ENCODE assay signal across 14 cellular contexts in genomic region chr19:44607917-44608316, GRCh38. TPM values are rescaled to one million over a fixed set of nuclear protein-coding genes. Genes with fewer than 3 reads are reported as not detected.
DNase-seq lines count a peak whose midpoint lies in the region; ATAC-seq and TF ChIP-seq lines count a peak whose summit lies in the region.
"Had no signal": no experiment of that assay in that cellular context is flagged by ENCODE, and none has a peak within 500 bp of the region (broad histone marks: within the 10 kb centered on the region; RNA-seq: fewer than 3 reads in every experiment).

No MANE protein-coding gene starts in this region.

- no peak for TF ChIP-seq RAD21 in IMR-90 (IDR thresholded peaks at IDR 0.05; ENCODE audit: low read length)

- H3K27ac ChIP-seq in A673 (ENCODE audit: low read depth, low read length, poor library complexity, severe bottlenecking) (no peak overlapping the region), IMR-90 (ENCODE audit: insufficient read depth, low read length) (no peak overlapping the region)

- intact Hi-C loops in A673 (cut with micrococcal nuclease; ENCODE audit: unreplicated experiment) (no loop called here), IMR-90 (cut with micrococcal nuclease) (no loop called here)
- intact Hi-C loops in dendritic cell treated with granulocyte-macrophage colony-stimulating factor and Interleukin-4, amounts not matched to agents 40 ng/mL and 50 ng/mL, for 4 days (cut with micrococcal nuclease): no loop called here

- in situ Hi-C loops in IMR-90 (cut with MboI; ENCODE audit: low sequenced_read_pairs): no loop called here

- no peak for ATAC-seq in IMR-90 (ENCODE audit: low read depth)
- ATAC-seq in naive thymus-derived CD8-positive, alpha-beta T cell: no peak
- no peak for ATAC-seq in HG02642 (IDR thresholded peaks at IDR 0.05; ENCODE audit: poor library complexity, unreplicated experiment)
- ATAC-seq in GM19397 (IDR thresholded peaks at IDR 0.05; ENCODE audit: unreplicated experiment): no peak
- ATAC-seq in GM18520 (IDR thresholded peaks at IDR 0.05; ENCODE audit: unreplicated experiment): no peak
- ATAC-seq in activated T-cell treated with anti-CD3 and anti-CD28 coated beads, Interleukin-2, amount 50 U/mL, for 72 hours (replicated peaks in 1 of 2): no peak

- H3K27ac Mint-ChIP-seq in dendritic cell treated with granulocyte-macrophage colony-stimulating factor and Interleukin-4, amounts not matched to agents 40 ng/mL and 50 ng/mL, for 4 days: peak overlapping the region; percentile 70
- peak overlapping the region in 3 of 10 donors; percentile 38 to 74 (median 48) for H3K27ac Mint-ChIP-seq in naive thymus-derived CD8-positive, alpha-beta T cell
- H3K27ac Mint-ChIP-seq in activated T-cell treated with anti-CD3 and anti-CD28 coated beads, Interleukin-2, amount 50 U/mL, for 72 hours: no peak overlapping the region
- H3K27ac Mint-ChIP-seq: CD4-positive, CD25-positive, alpha-beta regulatory T cell had no signal

- H3K27me3 ChIP-seq in A673 (replicated peaks; ENCODE audit: insufficient read depth, low read depth, low read length, poor library complexity): no peaks in the 10 kb centered on the region
- H3K27me3 ChIP-seq in IMR-90 (ENCODE audit: control insufficient read depth, insufficient read depth, low read length): no peaks in the 10 kb centered on the region

- H3K23ac ChIP-seq in IMR-90 (ENCODE audit: low read depth, low read length): peak overlapping the region; percentile 44; the same call in 1 of the 2 replicates

- H2AFZ ChIP-seq in IMR-90 (replicated peaks; ENCODE audit: low read length, poor library complexity): no peak overlapping the region

- peak overlapping the region; percentile 77 for H3K4ac ChIP-seq in IMR-90 (ENCODE audit: low read depth, low read length)

- H3K4me2 ChIP-seq in IMR-90 (ENCODE audit: low read depth, low read length): no peak overlapping the region

- 85% methylated on average over 2 of the region's 3 CpGs; no CpG with 5 or more reads in 1 of the 2 experiments for WGBS in IMR-90 (ENCODE audit: extremely low coverage in 2 of 2, insufficient read length in 1 of 2), 2 experiments

- TF ChIP-seq CTCF in A673 (conservative IDR thresholded peaks at IDR 0.05; ENCODE audit: low read depth, low read length): no peak
- no peak for TF ChIP-seq CTCF in IMR-90 (conservative IDR thresholded peaks at IDR 0.05; ENCODE audit: low read depth, low read length)

- peak overlapping the region; percentile 37; the same call in 1 of the 2 replicates for H4K5ac ChIP-seq in IMR-90 (ENCODE audit: low read depth, low read length)

- POLR2A ChIA-PET in A673 (lab: Charles Lee; ENCODE audit: low non-redundant PET) (no interaction called here), IMR-90 (lab: Charles Lee; ENCODE audit: unreplicated experiment) (no interaction called here)
- POLR2A ChIA-PET in naive thymus-derived CD8-positive, alpha-beta T cell (lab: Charles Lee): no interaction called here

- H2BK15ac ChIP-seq in IMR-90 (ENCODE audit: low read depth, low read length): peak overlapping the region; percentile 92; the same call in 2 of the 3 replicates

- peaks cover 3% of the 10 kb centered on the region for H3K27me3 Mint-ChIP-seq in dendritic cell treated with granulocyte-macrophage colony-stimulating factor and Interleukin-4, amounts not matched to agents 40 ng/mL and 50 ng/mL, for 4 days
- peaks cover 0 to 7% (median 0%) of the 10 kb centered on the region in 5 donors for H3K27me3 Mint-ChIP-seq in naive thymus-derived CD8-positive, alpha-beta T cell
- no peaks in the 10 kb centered on the region for H3K27me3 Mint-ChIP-seq in activated T-cell treated with anti-CD3 and anti-CD28 coated beads, Interleukin-2, amount 50 U/mL, for 72 hours (ENCODE audit: low read depth)
- H3K27me3 Mint-ChIP-seq: CD4-positive, CD25-positive, alpha-beta regulatory T cell had no signal

- CTCF ChIA-PET in A673 (lab: Charles Lee) (no interaction called here), IMR-90 (lab: Yijun Ruan, JAX) (no interaction called here)

- H3K36me3 Mint-ChIP-seq in dendritic cell treated with granulocyte-macrophage colony-stimulating factor and Interleukin-4, amounts not matched to agents 40 ng/mL and 50 ng/mL, for 4 days (ENCODE audit: low read depth): no peaks in the 10 kb centered on the region
- H3K36me3 Mint-ChIP-seq in naive thymus-derived CD8-positive, alpha-beta T cell: no peaks in the 10 kb centered on the region
- H3K36me3 Mint-ChIP-seq in activated T-cell treated with anti-CD3 and anti-CD28 coated beads, Interleukin-2, amount 50 U/mL, for 72 hours (ENCODE audit: insufficient read depth in 2 of 2): no peaks in the 10 kb centered on the region
- H3K36me3 Mint-ChIP-seq: CD4-positive, CD25-positive, alpha-beta regulatory T cell had no signal

- H3K18ac ChIP-seq in IMR-90 (ENCODE audit: low read depth, low read length): peak overlapping the region; percentile 38; the same call in 1 of the 2 replicates

- H2AK5ac ChIP-seq in IMR-90 (ENCODE audit: low read depth, low read length): peak overlapping the region; percentile 88

- no peak overlapping the region for H2AK9ac ChIP-seq in IMR-90 (replicated peaks; ENCODE audit: low read depth, low read length, poor library complexity)

- H3K14ac ChIP-seq in IMR-90 (replicated peaks; ENCODE audit: low read depth, low read length): peak overlapping the region; percentile 47

- peaks cover 16% of the 10 kb centered on the region for H3K4me1 ChIP-seq in A673 (ENCODE audit: insufficient read depth, low read length, poor library complexity, severe bottlenecking)
- peaks cover 18% of the 10 kb centered on the region for H3K4me1 ChIP-seq in IMR-90 (ENCODE audit: control insufficient read depth, insufficient read depth, low read length)

- H3K4me1 Mint-ChIP-seq in dendritic cell treated with granulocyte-macrophage colony-stimulating factor and Interleukin-4, amounts not matched to agents 40 ng/mL and 50 ng/mL, for 4 days (ENCODE audit: low read depth): peaks cover 25% of the 10 kb centered on the region
- H3K4me1 Mint-ChIP-seq in naive thymus-derived CD8-positive, alpha-beta T cell: peaks cover 5 to 20% (median 18%) of the 10 kb centered on the region in 4 donors
- peaks cover 21% of the 10 kb centered on the region for H3K4me1 Mint-ChIP-seq in activated T-cell treated with anti-CD3 and anti-CD28 coated beads, Interleukin-2, amount 50 U/mL, for 72 hours (ENCODE audit: low read depth)

- peak overlapping the region; percentile 29 to 55 for H4K8ac ChIP-seq in IMR-90 (ENCODE audit: low read depth in 2 of 2, low read length in 2 of 2)

- no peaks in the 10 kb centered on the region for H3K9me3 Mint-ChIP-seq in dendritic cell treated with granulocyte-macrophage colony-stimulating factor and Interleukin-4, amounts not matched to agents 40 ng/mL and 50 ng/mL, for 4 days
- peaks cover 0 to 1% (median 0%) of the 10 kb centered on the region in 9 donors for H3K9me3 Mint-ChIP-seq in naive thymus-derived CD8-positive, alpha-beta T cell
- no peaks in the 10 kb centered on the region for H3K9me3 Mint-ChIP-seq in activated T-cell treated with anti-CD3 and anti-CD28 coated beads, Interleukin-2, amount 50 U/mL, for 72 hours

- no peak overlapping the region for H3K4me3 ChIP-seq in A673 (ENCODE audit: low read depth, low read length, poor library complexity, severe bottlenecking)
- H3K4me3 ChIP-seq in IMR-90 (ENCODE audit: insufficient read depth, low read depth, low read length): no peak overlapping the region

- H3K79me1 ChIP-seq in IMR-90 (ENCODE audit: low read depth in 1 of 2, low read length in 2 of 2): peaks cover 0 to 3% of the 10 kb centered on the region in 2 experiments; a peak in 1 of 4 replicates

- H3K36me3 ChIP-seq in A673 (ENCODE audit: insufficient read depth, low read length, poor library complexity, severe bottlenecking) (no peaks in the 10 kb centered on the region), IMR-90 (ENCODE audit: control insufficient read depth, insufficient read depth, low read length) (no peaks in the 10 kb centered on the region)

- no TSS peak for BruUV-seq in A673 (replicated peaks; lab: Mats Ljungman, UMichigan)
- BruUV-seq in IMR-90 (replicated peaks; lab: Mats Ljungman, UMichigan): no TSS peak

- TF ChIP-seq POLR2A in IMR-90 (IDR thresholded peaks at IDR 0.05; ENCODE audit: low read depth, low read length): no peak

- DNase-seq in A673 (ENCODE audit: low spot score) (peak; percentile 11), IMR-90 (no peak)
- no peak for DNase-seq in naive thymus-derived CD8-positive, alpha-beta T cell
- no peak for DNase-seq in activated T-cell treated with anti-CD3 and anti-CD28 coated beads, Interleukin-2, amount 50 U/mL, for 72 hours
- DNase-seq: Caco-2; CD4-positive, CD25-positive, alpha-beta regulatory T cell; NCI-H187 treated with DMSO at 0.1 percent for 48 hours; SIG-M5 had no signal

- dilution Hi-C loops in IMR-90 (cut with HindIII; ENCODE audit: low sequenced_read_pairs, unreplicated experiment): no loop called here

- no peaks in the 10 kb centered on the region for H3K9me3 ChIP-seq in A673 (ENCODE audit: low read depth, low read length, poor library complexity, severe bottlenecking)
- H3K9me3 ChIP-seq in IMR-90 (ENCODE audit: control insufficient read depth, insufficient read depth, low read length): no peaks in the 10 kb centered on the region
- H3K9me3 ChIP-seq: Caco-2 had no signal

- H3K4me3 Mint-ChIP-seq in dendritic cell treated with granulocyte-macrophage colony-stimulating factor and Interleukin-4, amounts not matched to agents 40 ng/mL and 50 ng/mL, for 4 days: no peak overlapping the region
- H3K4me3 Mint-ChIP-seq in naive thymus-derived CD8-positive, alpha-beta T cell: peak overlapping the region in 6 of 10 donors; percentile 7 to 67 (median 56)
- no peak overlapping the region for H3K4me3 Mint-ChIP-seq in activated T-cell treated with anti-CD3 and anti-CD28 coated beads, Interleukin-2, amount 50 U/mL, for 72 hours
- H3K4me3 Mint-ChIP-seq: CD4-positive, CD25-positive, alpha-beta regulatory T cell had no signal

- H4K20me1 ChIP-seq in IMR-90 (ENCODE audit: insufficient read depth, low read length): no peaks in the 10 kb centered on the region

- peak overlapping the region; percentile 37 for H2BK5ac ChIP-seq in IMR-90 (ENCODE audit: low read depth, low read length, poor library complexity, severe bottlenecking)

- H4K91ac ChIP-seq in IMR-90 (ENCODE audit: insufficient read depth, low read depth, low read length): peak overlapping the region; percentile 72; the same call in 1 of the 2 replicates

- peaks cover 16% of the 10 kb centered on the region for H3K9me1 ChIP-seq in IMR-90 (ENCODE audit: insufficient read depth, low read length)

- peak overlapping the region; percentile 4; the same call in 1 of the 2 replicates for H3K56ac ChIP-seq in IMR-90 (ENCODE audit: extremely low read depth, insufficient read depth, low read length)

- no peak overlapping the region for H3K9ac ChIP-seq in IMR-90 (ENCODE audit: low read depth, low read length)

- peak overlapping the region; percentile 75 for H2BK20ac ChIP-seq in IMR-90 (ENCODE audit: low read depth, low read length)

- H2BK120ac ChIP-seq in IMR-90 (ENCODE audit: low read depth, low read length): peak overlapping the region; percentile 83

RNA-seq across cellular contexts. Expression of gene IGSF23, which starts 5.4 kb away (rescaled TPM):
- total RNA-seq in A673 (2021): not detected in 2 replicates
- total RNA-seq in IMR-90 (2012; rRNA removed): under 0.01 TPM in 1 of 2 replicates, not detected in the other
- 0.26 and 0.27 TPM in 2 replicates for polyA plus RNA-seq in IMR-90 (2012; rRNA removed)
- polyA plus RNA-seq in IMR-90 (2012; cell fraction: cytosol; rRNA removed): 0.15 and 0.22 TPM in 2 replicates
- 0.14 TPM in 1 of 2 replicates, not detected in the other for polyA plus RNA-seq in IMR-90 (2012; cell fraction: nucleus; rRNA removed; ENCODE audit: low replicate concordance)
- not detected for total RNA-seq in naive thymus-derived CD8-positive, alpha-beta T cell
- not detected for polyA plus RNA-seq in naive thymus-derived CD8-positive, alpha-beta T cell
- total RNA-seq in activated T-cell treated with anti-CD3 and anti-CD28 coated beads, Interleukin-2, amount 50 U/mL, for 72 hours: not detected
- total RNA-seq: CD4-positive, CD25-positive, alpha-beta regulatory T cell; H4; HT1080 had no signal
- polyA plus RNA-seq: CD4-positive, CD25-positive, alpha-beta regulatory T cell had no signal

RNA-seq across cellular contexts. Expression of gene PVR, which starts 35.8 kb away (rescaled TPM):
- total RNA-seq in A673 (2021) (26.8 and 29.5 TPM in 2 replicates), IMR-90 (2012; rRNA removed) (93.0 and 106 TPM in 2 replicates)
- 117 and 122 TPM in 2 replicates for polyA plus RNA-seq in IMR-90 (2012; rRNA removed)
- polyA plus RNA-seq in IMR-90 (2012; cell fraction: cytosol; rRNA removed): 62.8 and 141 TPM in 2 replicates
- polyA plus RNA-seq in IMR-90 (2012; cell fraction: nucleus; rRNA removed; ENCODE audit: low replicate concordance): 130 and 154 TPM in 2 replicates
- 1 to 10 TPM; 3.7 to 3.8 TPM for total RNA-seq in naive thymus-derived CD8-positive, alpha-beta T cell
- 1 to 10 TPM in 1 of 3 donors, under 1 TPM in 2; 0.11 to 1.4 (median 0.37) TPM for polyA plus RNA-seq in naive thymus-derived CD8-positive, alpha-beta T cell
- total RNA-seq in activated T-cell treated with anti-CD3 and anti-CD28 coated beads, Interleukin-2, amount 50 U/mL, for 72 hours: 10 to 100 TPM; 13.9 to 17.5 TPM

Comparison
In these comparisons a context has a peak if more than half of its experiments do, and no peak if none do; other contexts are left out.
1. H3K4me3 Mint-ChIP-seq: peak in naive thymus-derived CD8-positive, alpha-beta T cell (6 of 10); none in dendritic cell treated with granulocyte-macrophage colony-stimulating factor and Interleukin-4, amounts not matched to agents 40 ng/mL and 50 ng/mL, for 4 days (single experiment) and activated T-cell treated with anti-CD3 and anti-CD28 coated beads, Interleukin-2, amount 50 U/mL, for 72 hours (0 of 2).